Comparison of ENCODE assay signal across 1 cellular context in genomic region chr17:58394534-58395223, GRCh38.
TF ChIP-seq lines count a peak whose summit lies in the region.

No MANE protein-coding gene starts in this region.

TF ChIP-seq in HepG2, 621 proteins besides CTCF, POLR2A, EP300 and RAD21 (continued from another document and continues in another):
- TF ChIP-seq ZHX2 (IDR thresholded peaks at IDR 0.05; ENCODE audit: low read depth) = no peak
- no peak for TF ChIP-seq ZHX2 (CRISPR knock-in tag; IDR thresholded peaks at IDR 0.05; ENCODE audit: borderline replicate concordance)
- peak; percentile 97 for TF ChIP-seq BCL6 (CRISPR knock-in tag; IDR thresholded peaks at IDR 0.05)
- TF ChIP-seq CAMTA2 (CRISPR knock-in tag; IDR thresholded peaks at IDR 0.05; ENCODE audit: borderline replicate concordance) = no peak
- no peak for TF ChIP-seq GPN1 (CRISPR knock-in tag; IDR thresholded peaks at IDR 0.05; ENCODE audit: borderline replicate concordance)
- no peak for TF ChIP-seq ZNF354B (CRISPR knock-in tag; IDR thresholded peaks at IDR 0.05)
- TF ChIP-seq ZNF281 (CRISPR knock-in tag; IDR thresholded peaks at IDR 0.05; ENCODE audit: borderline replicate concordance) = peak; percentile 19; the same call in 1 of the 2 replicates
- TF ChIP-seq MED13 (CRISPR knock-in tag; IDR thresholded peaks at IDR 0.05) = peak; percentile 91
- TF ChIP-seq KDM2A (CRISPR knock-in tag; IDR thresholded peaks at IDR 0.05; ENCODE audit: borderline replicate concordance, low read depth) = peak; percentile 26; the same call in 1 of the 2 replicates
- TF ChIP-seq MZF1 (CRISPR knock-in tag; IDR thresholded peaks at IDR 0.05; ENCODE audit: borderline replicate concordance) = no peak
- no peak for TF ChIP-seq NFIB (CRISPR knock-in tag; IDR thresholded peaks at IDR 0.05; ENCODE audit: borderline replicate concordance)
- peak; percentile 63 for TF ChIP-seq IRF2 (CRISPR knock-in tag; IDR thresholded peaks at IDR 0.05)
- TF ChIP-seq ZNF746 (CRISPR knock-in tag; IDR thresholded peaks at IDR 0.05) = peak; percentile 91; the same call in 1 of the 2 replicates
- TF ChIP-seq POLR2G (IDR thresholded peaks at IDR 0.05; ENCODE audit: low read depth, low read length) = peak; percentile 72
- TF ChIP-seq NR2F2 (IDR thresholded peaks at IDR 0.05; ENCODE audit: borderline replicate concordance, low read depth) = peak; percentile 73; the same call in 1 of the 2 replicates
- TF ChIP-seq ZNF678 (CRISPR knock-in tag; IDR thresholded peaks at IDR 0.05) = no peak
- no peak for TF ChIP-seq PCBP1 (IDR thresholded peaks at IDR 0.05; ENCODE audit: borderline replicate concordance, low read depth, low read length)
- no peak for TF ChIP-seq ZBTB44 (CRISPR knock-in tag; IDR thresholded peaks at IDR 0.05)
- peak; percentile 68 for TF ChIP-seq ZNF331 (CRISPR knock-in tag; IDR thresholded peaks at IDR 0.05)
- TF ChIP-seq ZNF205 (CRISPR knock-in tag; IDR thresholded peaks at IDR 0.05) = 0 out of 2 replicates have a peak, but pooled peaks have one; percentile 68
- no peak for TF ChIP-seq ZNF567 (CRISPR knock-in tag; IDR thresholded peaks at IDR 0.05; ENCODE audit: borderline replicate concordance)
- TF ChIP-seq PHF5A (CRISPR knock-in tag; IDR thresholded peaks at IDR 0.05; ENCODE audit: low read depth, unreplicated experiment) = no peak
- no peak for TF ChIP-seq SRSF4 (IDR thresholded peaks at IDR 0.05; ENCODE audit: low read depth, low read length, poor library complexity, severe bottlenecking)
- TF ChIP-seq GLI4 (CRISPR knock-in tag; IDR thresholded peaks at IDR 0.05; ENCODE audit: borderline replicate concordance) = 0 out of 2 replicates have a peak, but pooled peaks have one; percentile 61
- 0 out of 2 replicates have a peak, but pooled peaks have one; percentile 51 for TF ChIP-seq ARNT2 (CRISPR knock-in tag; IDR thresholded peaks at IDR 0.05; ENCODE audit: low read depth)
- 0 out of 2 replicates have a peak, but pooled peaks have one; percentile 15 for TF ChIP-seq TBX3 (IDR thresholded peaks at IDR 0.05; ENCODE audit: borderline replicate concordance)
- TF ChIP-seq AFF4 (CRISPR knock-in tag; IDR thresholded peaks at IDR 0.05) = peak; percentile 92
- TF ChIP-seq HOXA3 (CRISPR knock-in tag; IDR thresholded peaks at IDR 0.05) = peak; percentile 82
- TF ChIP-seq ZNF576 (CRISPR knock-in tag; IDR thresholded peaks at IDR 0.05) = no peak
- no peak for TF ChIP-seq ZNF614 (CRISPR knock-in tag; IDR thresholded peaks at IDR 0.05; ENCODE audit: borderline replicate concordance)
- no peak for TF ChIP-seq MEIS2 (CRISPR knock-in tag; IDR thresholded peaks at IDR 0.05)
- no peak for TF ChIP-seq PAWR (CRISPR knock-in tag; IDR thresholded peaks at IDR 0.05; ENCODE audit: borderline replicate concordance)
- no peak for TF ChIP-seq GZF1 (CRISPR knock-in tag; IDR thresholded peaks at IDR 0.05)
- TF ChIP-seq HMGA1 (CRISPR knock-in tag; conservative IDR thresholded peaks at IDR 0.05) = no peak
- 0 out of 4 replicates have a peak, but pooled peaks of 1 of the 2 experiments have one; percentile 58 for TF ChIP-seq KLF16 (CRISPR knock-in tag; IDR thresholded peaks at IDR 0.05)
- no peak for TF ChIP-seq CENPBD1 (CRISPR knock-in tag; IDR thresholded peaks at IDR 0.05; ENCODE audit: borderline replicate concordance, low read depth)
- no peak for TF ChIP-seq ZNF670 (CRISPR knock-in tag; IDR thresholded peaks at IDR 0.05; ENCODE audit: borderline replicate concordance)
- no peak for TF ChIP-seq ZBTB46 (CRISPR knock-in tag; IDR thresholded peaks at IDR 0.05; ENCODE audit: borderline replicate concordance)
- no peak for TF ChIP-seq MAFF (IDR thresholded peaks at IDR 0.05; ENCODE audit: low read depth, low read length)
- TF ChIP-seq SMC3 (IDR thresholded peaks at IDR 0.05; ENCODE audit: low read length) = peak; percentile 10; the same call in 1 of the 2 replicates
- TF ChIP-seq TCF7 (IDR thresholded peaks at IDR 0.05; ENCODE audit: low read depth) = peak; percentile 92
- no peak for TF ChIP-seq ZXDC (CRISPR knock-in tag; IDR thresholded peaks at IDR 0.05)
